Comparison of ENCODE assay signal across 1 cellular context in the genomic region with DNA sequence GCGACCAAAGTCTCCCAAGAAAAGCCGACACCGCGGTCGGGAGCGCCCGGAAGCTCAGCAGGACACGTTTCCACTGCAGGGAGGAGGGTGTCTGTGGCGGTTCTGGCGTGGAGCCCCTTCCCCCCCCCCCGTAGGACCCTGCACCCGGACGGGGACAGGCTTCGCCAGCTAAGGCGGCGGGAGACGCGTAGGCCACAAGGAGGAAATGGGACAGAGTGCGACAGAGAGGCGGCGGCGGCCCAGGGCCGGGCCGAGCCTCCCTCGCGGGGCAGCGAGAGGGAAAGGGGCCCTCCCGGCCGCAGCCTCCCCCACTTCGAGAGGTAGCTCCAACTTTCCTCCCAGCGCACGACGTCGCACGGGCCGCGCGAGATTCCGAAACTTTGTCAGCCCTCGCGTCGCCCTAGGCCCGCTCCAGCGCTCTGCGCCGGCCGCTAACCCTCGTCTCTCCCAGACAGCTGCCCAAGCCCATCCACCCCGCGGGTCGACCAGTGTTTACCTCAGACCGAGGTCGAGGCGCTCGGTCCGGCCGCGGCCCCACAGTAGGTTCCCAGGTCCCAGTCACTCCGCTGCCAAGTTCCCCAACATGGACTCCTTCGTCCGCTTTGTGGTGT.
TF ChIP-seq lines count a peak whose summit lies in the region.

No MANE protein-coding gene starts in this region.

TF ChIP-seq in HepG2, 621 proteins besides CTCF, POLR2A, EP300 and RAD21 (continued from another document and continues in another):
- no peak for TF ChIP-seq ZNF772 (CRISPR knock-in tag; IDR thresholded peaks at IDR 0.05)
- TF ChIP-seq FOXA3 (CRISPR knock-in tag; IDR thresholded peaks at IDR 0.05), result no peak
- no peak for TF ChIP-seq CC2D1A (CRISPR knock-in tag; IDR thresholded peaks at IDR 0.05)
- TF ChIP-seq RCOR2 (CRISPR knock-in tag; IDR thresholded peaks at IDR 0.05), result 0 out of 2 replicates have a peak, but pooled peaks have one; percentile 14
- TF ChIP-seq, protein P1, sequence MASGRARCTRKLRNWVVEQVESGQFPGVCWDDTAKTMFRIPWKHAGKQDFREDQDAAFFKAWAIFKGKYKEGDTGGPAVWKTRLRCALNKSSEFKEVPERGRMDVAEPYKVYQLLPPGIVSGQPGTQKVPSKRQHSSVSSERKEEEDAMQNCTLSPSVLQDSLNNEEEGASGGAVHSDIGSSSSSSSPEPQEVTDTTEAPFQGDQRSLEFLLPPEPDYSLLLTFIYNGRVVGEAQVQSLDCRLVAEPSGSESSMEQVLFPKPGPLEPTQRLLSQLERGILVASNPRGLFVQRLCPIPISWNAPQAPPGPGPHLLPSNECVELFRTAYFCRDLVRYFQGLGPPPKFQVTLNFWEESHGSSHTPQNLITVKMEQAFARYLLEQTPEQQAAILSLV (CRISPR knock-in tag; IDR thresholded peaks at IDR 0.05; ENCODE audit: borderline replicate concordance), result peak; percentile 22; the same call in 1 of the 2 replicates
- no peak for TF ChIP-seq ZNF180 (CRISPR knock-in tag; IDR thresholded peaks at IDR 0.05; ENCODE audit: borderline replicate concordance, low read depth)
- TF ChIP-seq U2AF1 (optimal IDR thresholded peaks at IDR 0.05; ENCODE audit: low read depth, low read length), result peak; percentile 10
- 0 out of 2 replicates have a peak, but pooled peaks have one; percentile 57 for TF ChIP-seq MZF1 (CRISPR knock-in tag; IDR thresholded peaks at IDR 0.05; ENCODE audit: borderline replicate concordance)
- TF ChIP-seq GPN1 (CRISPR knock-in tag; IDR thresholded peaks at IDR 0.05; ENCODE audit: borderline replicate concordance), result no peak
- TF ChIP-seq, protein P2, sequence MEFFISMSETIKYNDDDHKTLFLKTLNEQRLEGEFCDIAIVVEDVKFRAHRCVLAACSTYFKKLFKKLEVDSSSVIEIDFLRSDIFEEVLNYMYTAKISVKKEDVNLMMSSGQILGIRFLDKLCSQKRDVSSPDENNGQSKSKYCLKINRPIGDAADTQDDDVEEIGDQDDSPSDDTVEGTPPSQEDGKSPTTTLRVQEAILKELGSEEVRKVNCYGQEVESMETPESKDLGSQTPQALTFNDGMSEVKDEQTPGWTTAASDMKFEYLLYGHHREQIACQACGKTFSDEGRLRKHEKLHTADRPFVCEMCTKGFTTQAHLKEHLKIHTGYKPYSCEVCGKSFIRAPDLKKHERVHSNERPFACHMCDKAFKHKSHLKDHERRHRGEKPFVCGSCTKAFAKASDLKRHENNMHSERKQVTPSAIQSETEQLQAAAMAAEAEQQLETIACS (CRISPR knock-in tag; IDR thresholded peaks at IDR 0.05), result no peak; the same call in 1 of the 2 replicates
- 0 out of 2 replicates have a peak, but pooled peaks have one; percentile 78 for TF ChIP-seq ZNF558 (CRISPR knock-in tag; IDR thresholded peaks at IDR 0.05; ENCODE audit: borderline replicate concordance)
- no peak for TF ChIP-seq SP140L (CRISPR knock-in tag; IDR thresholded peaks at IDR 0.05; ENCODE audit: borderline replicate concordance)
- no peak for TF ChIP-seq SRSF4 (IDR thresholded peaks at IDR 0.05; ENCODE audit: low read depth, low read length, poor library complexity, severe bottlenecking)
- TF ChIP-seq KDM5A (IDR thresholded peaks at IDR 0.05; ENCODE audit: borderline replicate concordance, low read length), result peak; percentile 58; the same call in 1 of the 2 replicates
- no peak for TF ChIP-seq ZNF432 (CRISPR knock-in tag; IDR thresholded peaks at IDR 0.05; ENCODE audit: borderline replicate concordance)
- TF ChIP-seq, protein P3, sequence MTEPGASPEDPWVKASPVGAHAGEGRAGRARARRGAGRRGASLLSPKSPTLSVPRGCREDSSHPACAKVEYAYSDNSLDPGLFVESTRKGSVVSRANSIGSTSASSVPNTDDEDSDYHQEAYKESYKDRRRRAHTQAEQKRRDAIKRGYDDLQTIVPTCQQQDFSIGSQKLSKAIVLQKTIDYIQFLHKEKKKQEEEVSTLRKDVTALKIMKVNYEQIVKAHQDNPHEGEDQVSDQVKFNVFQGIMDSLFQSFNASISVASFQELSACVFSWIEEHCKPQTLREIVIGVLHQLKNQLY (CRISPR knock-in tag; IDR thresholded peaks at IDR 0.05), result no peak
- TF ChIP-seq TBL1XR1 (IDR thresholded peaks at IDR 0.05; ENCODE audit: borderline replicate concordance, low read length, partially characterized antibody), result no peak
- no peak for TF ChIP-seq ATRX (CRISPR knock-in tag; IDR thresholded peaks at IDR 0.05; ENCODE audit: borderline replicate concordance)
- peak; percentile 27 for TF ChIP-seq AGO1 (IDR thresholded peaks at IDR 0.05; ENCODE audit: low read depth, low read length, poor library complexity, severe bottlenecking)
- TF ChIP-seq, protein P4, sequence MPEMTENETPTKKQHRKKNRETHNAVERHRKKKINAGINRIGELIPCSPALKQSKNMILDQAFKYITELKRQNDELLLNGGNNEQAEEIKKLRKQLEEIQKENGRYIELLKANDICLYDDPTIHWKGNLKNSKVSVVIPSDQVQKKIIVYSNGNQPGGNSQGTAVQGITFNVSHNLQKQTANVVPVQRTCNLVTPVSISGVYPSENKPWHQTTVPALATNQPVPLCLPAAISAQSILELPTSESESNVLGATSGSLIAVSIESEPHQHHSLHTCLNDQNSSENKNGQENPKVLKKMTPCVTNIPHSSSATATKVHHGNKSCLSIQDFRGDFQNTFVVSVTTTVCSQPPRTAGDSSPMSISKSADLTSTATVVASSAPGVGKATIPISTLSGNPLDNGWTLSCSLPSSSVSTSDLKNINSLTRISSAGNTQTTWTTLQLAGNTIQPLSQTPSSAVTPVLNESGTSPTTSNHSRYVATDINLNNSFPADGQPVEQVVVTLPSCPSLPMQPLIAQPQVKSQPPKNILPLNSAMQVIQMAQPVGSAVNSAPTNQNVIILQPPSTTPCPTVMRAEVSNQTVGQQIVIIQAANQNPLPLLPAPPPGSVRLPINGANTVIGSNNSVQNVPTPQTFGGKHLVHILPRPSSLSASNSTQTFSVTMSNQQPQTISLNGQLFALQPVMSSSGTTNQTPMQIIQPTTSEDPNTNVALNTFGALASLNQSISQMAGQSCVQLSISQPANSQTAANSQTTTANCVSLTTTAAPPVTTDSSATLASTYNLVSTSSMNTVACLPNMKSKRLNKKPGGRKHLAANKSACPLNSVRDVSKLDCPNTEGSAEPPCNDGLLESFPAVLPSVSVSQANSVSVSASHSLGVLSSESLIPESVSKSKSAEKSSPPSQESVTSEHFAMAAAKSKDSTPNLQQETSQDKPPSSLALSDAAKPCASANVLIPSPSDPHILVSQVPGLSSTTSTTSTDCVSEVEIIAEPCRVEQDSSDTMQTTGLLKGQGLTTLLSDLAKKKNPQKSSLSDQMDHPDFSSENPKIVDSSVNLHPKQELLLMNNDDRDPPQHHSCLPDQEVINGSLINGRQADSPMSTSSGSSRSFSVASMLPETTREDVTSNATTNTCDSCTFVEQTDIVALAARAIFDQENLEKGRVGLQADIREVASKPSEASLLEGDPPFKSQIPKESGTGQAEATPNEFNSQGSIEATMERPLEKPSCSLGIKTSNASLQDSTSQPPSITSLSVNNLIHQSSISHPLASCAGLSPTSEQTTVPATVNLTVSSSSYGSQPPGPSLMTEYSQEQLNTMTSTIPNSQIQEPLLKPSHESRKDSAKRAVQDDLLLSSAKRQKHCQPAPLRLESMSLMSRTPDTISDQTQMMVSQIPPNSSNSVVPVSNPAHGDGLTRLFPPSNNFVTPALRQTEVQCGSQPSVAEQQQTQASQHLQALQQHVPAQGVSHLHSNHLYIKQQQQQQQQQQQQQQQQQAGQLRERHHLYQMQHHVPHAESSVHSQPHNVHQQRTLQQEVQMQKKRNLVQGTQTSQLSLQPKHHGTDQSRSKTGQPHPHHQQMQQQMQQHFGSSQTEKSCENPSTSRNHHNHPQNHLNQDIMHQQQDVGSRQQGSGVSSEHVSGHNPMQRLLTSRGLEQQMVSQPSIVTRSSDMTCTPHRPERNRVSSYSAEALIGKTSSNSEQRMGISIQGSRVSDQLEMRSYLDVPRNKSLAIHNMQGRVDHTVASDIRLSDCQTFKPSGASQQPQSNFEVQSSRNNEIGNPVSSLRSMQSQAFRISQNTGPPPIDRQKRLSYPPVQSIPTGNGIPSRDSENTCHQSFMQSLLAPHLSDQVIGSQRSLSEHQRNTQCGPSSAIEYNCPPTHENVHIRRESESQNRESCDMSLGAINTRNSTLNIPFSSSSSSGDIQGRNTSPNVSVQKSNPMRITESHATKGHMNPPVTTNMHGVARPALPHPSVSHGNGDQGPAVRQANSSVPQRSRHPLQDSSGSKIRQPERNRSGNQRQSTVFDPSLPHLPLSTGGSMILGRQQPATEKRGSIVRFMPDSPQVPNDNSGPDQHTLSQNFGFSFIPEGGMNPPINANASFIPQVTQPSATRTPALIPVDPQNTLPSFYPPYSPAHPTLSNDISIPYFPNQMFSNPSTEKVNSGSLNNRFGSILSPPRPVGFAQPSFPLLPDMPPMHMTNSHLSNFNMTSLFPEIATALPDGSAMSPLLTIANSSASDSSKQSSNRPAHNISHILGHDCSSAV (CRISPR knock-in tag; IDR thresholded peaks at IDR 0.05; ENCODE audit: borderline replicate concordance), result no peak
- TF ChIP-seq GZF1 (CRISPR knock-in tag; IDR thresholded peaks at IDR 0.05), result peak; percentile 89; the same call in 1 of the 2 replicates
- no peak for TF ChIP-seq CENPX (CRISPR knock-in tag; IDR thresholded peaks at IDR 0.05)
- 0 out of 2 replicates have a peak, but pooled peaks have one; percentile 69 for TF ChIP-seq ZNF557 (CRISPR knock-in tag; IDR thresholded peaks at IDR 0.05)
- TF ChIP-seq MAF1 (CRISPR knock-in tag; IDR thresholded peaks at IDR 0.05; ENCODE audit: borderline replicate concordance), result 0 out of 2 replicates have a peak, but pooled peaks have one; percentile 11
- TF ChIP-seq, protein P5, sequence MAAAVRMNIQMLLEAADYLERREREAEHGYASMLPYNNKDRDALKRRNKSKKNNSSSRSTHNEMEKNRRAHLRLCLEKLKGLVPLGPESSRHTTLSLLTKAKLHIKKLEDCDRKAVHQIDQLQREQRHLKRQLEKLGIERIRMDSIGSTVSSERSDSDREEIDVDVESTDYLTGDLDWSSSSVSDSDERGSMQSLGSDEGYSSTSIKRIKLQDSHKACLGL (CRISPR knock-in tag; IDR thresholded peaks at IDR 0.05), result peak; percentile 28; the same call in 1 of the 2 replicates
- TF ChIP-seq ZNF569 (CRISPR knock-in tag; IDR thresholded peaks at IDR 0.05; ENCODE audit: borderline replicate concordance), result no peak
- peak; percentile 58 for TF ChIP-seq SALL1 (CRISPR knock-in tag; IDR thresholded peaks at IDR 0.05)
- TF ChIP-seq CREM (IDR thresholded peaks at IDR 0.05), result no peak
- TF ChIP-seq CREM (CRISPR knock-in tag; IDR thresholded peaks at IDR 0.05), result no peak
- TF ChIP-seq TGIF2 (CRISPR knock-in tag; IDR thresholded peaks at IDR 0.05), result no peak
- TF ChIP-seq RFXAP (CRISPR knock-in tag; IDR thresholded peaks at IDR 0.05; ENCODE audit: borderline replicate concordance), result no peak
- 0 out of 2 replicates have a peak, but pooled peaks have one; percentile 69 for TF ChIP-seq AHR (CRISPR knock-in tag; IDR thresholded peaks at IDR 0.05)
- TF ChIP-seq RBM22 (optimal IDR thresholded peaks at IDR 0.05; ENCODE audit: low read length), result no peak
- no peak for TF ChIP-seq FOXO1 (CRISPR knock-in tag; IDR thresholded peaks at IDR 0.05)
- TF ChIP-seq ZNF256 (CRISPR knock-in tag; conservative IDR thresholded peaks at IDR 0.05), result 0 out of 2 replicates have a peak, but pooled peaks have one; percentile 17
- TF ChIP-seq ZNF124 (CRISPR knock-in tag; IDR thresholded peaks at IDR 0.05), result 0 out of 2 replicates have a peak, but pooled peaks have one; percentile 19
- peak; percentile 54; the same call in 1 of the 2 replicates for TF ChIP-seq ZNF605 (CRISPR knock-in tag; IDR thresholded peaks at IDR 0.05)
- TF ChIP-seq ZNF788 (CRISPR knock-in tag; IDR thresholded peaks at IDR 0.05; ENCODE audit: borderline replicate concordance), result no peak
- TF ChIP-seq MIXL1 (CRISPR knock-in tag; IDR thresholded peaks at IDR 0.05), result no peak
- TF ChIP-seq, protein P6, sequence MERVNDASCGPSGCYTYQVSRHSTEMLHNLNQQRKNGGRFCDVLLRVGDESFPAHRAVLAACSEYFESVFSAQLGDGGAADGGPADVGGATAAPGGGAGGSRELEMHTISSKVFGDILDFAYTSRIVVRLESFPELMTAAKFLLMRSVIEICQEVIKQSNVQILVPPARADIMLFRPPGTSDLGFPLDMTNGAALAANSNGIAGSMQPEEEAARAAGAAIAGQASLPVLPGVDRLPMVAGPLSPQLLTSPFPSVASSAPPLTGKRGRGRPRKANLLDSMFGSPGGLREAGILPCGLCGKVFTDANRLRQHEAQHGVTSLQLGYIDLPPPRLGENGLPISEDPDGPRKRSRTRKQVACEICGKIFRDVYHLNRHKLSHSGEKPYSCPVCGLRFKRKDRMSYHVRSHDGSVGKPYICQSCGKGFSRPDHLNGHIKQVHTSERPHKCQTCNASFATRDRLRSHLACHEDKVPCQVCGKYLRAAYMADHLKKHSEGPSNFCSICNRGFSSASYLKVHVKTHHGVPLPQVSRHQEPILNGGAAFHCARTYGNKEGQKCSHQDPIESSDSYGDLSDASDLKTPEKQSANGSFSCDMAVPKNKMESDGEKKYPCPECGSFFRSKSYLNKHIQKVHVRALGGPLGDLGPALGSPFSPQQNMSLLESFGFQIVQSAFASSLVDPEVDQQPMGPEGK (CRISPR knock-in tag; IDR thresholded peaks at IDR 0.05), result peak; percentile 77
- no peak for TF ChIP-seq ZNF737 (CRISPR knock-in tag; IDR thresholded peaks at IDR 0.05; ENCODE audit: borderline replicate concordance)
- TF ChIP-seq ZNF782 (CRISPR knock-in tag; IDR thresholded peaks at IDR 0.05; ENCODE audit: borderline replicate concordance), result peak; percentile 18; the same call in 1 of the 2 replicates
- no peak for TF ChIP-seq ZNF615 (CRISPR knock-in tag; IDR thresholded peaks at IDR 0.05; ENCODE audit: borderline replicate concordance)
- TF ChIP-seq THAP11 (CRISPR knock-in tag; IDR thresholded peaks at IDR 0.05), result no peak; the same call in none of the 2 replicates
- no peak for TF ChIP-seq MAFK (conservative IDR thresholded peaks at IDR 0.05 in 1 of 2, IDR thresholded peaks at IDR 0.05 in 1 of 2; ENCODE audit: low read length in 2 of 2)
- TF ChIP-seq, protein P7, sequence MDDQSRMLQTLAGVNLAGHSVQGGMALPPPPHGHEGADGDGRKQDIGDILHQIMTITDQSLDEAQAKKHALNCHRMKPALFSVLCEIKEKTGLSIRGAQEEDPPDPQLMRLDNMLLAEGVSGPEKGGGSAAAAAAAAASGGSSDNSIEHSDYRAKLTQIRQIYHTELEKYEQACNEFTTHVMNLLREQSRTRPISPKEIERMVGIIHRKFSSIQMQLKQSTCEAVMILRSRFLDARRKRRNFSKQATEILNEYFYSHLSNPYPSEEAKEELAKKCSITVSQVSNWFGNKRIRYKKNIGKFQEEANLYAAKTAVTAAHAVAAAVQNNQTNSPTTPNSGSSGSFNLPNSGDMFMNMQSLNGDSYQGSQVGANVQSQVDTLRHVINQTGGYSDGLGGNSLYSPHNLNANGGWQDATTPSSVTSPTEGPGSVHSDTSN (CRISPR knock-in tag; IDR thresholded peaks at IDR 0.05; ENCODE audit: borderline replicate concordance), result peak; percentile 64; the same call in 1 of the 2 replicates
- TF ChIP-seq, protein P8, sequence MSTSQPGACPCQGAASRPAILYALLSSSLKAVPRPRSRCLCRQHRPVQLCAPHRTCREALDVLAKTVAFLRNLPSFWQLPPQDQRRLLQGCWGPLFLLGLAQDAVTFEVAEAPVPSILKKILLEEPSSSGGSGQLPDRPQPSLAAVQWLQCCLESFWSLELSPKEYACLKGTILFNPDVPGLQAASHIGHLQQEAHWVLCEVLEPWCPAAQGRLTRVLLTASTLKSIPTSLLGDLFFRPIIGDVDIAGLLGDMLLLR (CRISPR knock-in tag; IDR thresholded peaks at IDR 0.05), result 0 out of 2 replicates have a peak, but pooled peaks have one; percentile 29
- TF ChIP-seq, protein P9, sequence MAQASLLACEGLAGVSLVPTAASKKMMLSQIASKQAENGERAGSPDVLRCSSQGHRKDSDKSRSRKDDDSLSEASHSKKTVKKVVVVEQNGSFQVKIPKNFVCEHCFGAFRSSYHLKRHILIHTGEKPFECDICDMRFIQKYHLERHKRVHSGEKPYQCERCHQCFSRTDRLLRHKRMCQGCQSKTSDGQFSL (CRISPR knock-in tag; IDR thresholded peaks at IDR 0.05), result peak; percentile 91
- no peak for TF ChIP-seq ZNF550 (CRISPR knock-in tag; IDR thresholded peaks at IDR 0.05; ENCODE audit: borderline replicate concordance)
